In genomic region chr1:33562563-33562962, GRCh38 we compare ENCODE assay signal across 9 cellular contexts.
"Had no signal": no experiment of that assay in that cellular context is flagged by ENCODE, and none has a peak within 500 bp of the region (broad histone marks: within the 10 kb centered on the region; RNA-seq: fewer than 3 reads in every experiment).

No MANE protein-coding gene starts in this region.

- H2AFZ ChIP-seq: GM23338 had no signal

- H3K9me3 ChIP-seq: HAP-1 had no signal

- ATAC-seq: GM23338, HCT116, HepG2 had no signal

- H3K4me3 ChIP-seq: GM23338, HAP-1 had no signal

- H3K27ac ChIP-seq: HL-60 had no signal

- DNase-seq: Kasumi-1, KG1 had no signal

- H3K4me1 ChIP-seq: HAP-1 had no signal

- H3K36me3 ChIP-seq: HAP-1 had no signal

- FAIRE-seq: H1, H54, HepG2 had no signal

- H3K4me2 ChIP-seq: GM23338 had no signal
